Comparison of ENCODE assay signal across 8 cellular contexts in the genomic region with DNA sequence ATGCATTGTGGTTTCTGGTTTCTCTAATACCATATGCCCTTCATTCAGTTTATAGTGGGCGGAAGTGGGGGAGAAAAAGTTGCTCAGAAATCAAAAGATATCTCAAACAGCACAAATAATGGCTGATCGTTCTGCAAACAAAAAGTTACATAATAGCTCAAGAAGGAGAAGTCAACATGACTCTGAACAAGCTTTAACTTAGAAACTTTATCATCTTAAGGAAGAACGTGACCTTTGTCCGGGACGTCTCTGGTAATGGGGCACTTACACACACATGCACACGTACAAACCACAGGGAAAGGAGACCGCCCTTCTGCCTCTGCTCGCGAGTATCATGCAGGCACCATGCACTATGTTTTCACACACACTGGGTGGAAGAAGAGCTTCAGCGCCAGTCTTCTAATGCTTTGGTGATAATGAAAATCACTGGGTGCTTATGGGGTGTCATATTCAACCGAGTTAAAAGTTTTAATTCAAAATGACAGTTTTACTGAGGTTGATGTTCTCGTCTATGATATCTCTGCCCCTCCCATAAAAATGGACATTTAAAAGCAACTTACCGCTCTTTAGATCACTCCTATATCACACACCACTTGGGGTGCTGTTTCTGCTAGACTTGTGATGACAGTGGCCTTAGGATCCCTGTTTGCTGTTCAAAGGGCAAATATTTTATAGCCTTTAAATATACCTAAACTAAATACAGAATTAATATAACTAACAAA. TPM values are rescaled to one million over a fixed set of nuclear protein-coding genes. Genes with fewer than 3 reads are reported as not detected.
DNase-seq lines count a peak whose midpoint lies in the region; TF ChIP-seq lines count a peak whose summit lies in the region.

No MANE protein-coding gene starts in this region.

- WGBS in ovary, 3 donors: 67 to 75% (median 70%) methylated on average over 13 of the region's 13 CpGs

- no peak overlapping the region for H3K27ac ChIP-seq in ovary

- DNase-seq in RPMI7951 (ENCODE audit: low read depth): peak; percentile 31
- no peak for DNase-seq in epithelial cell of proximal tubule (ENCODE audit: low read depth)
- peak in 1 of 5 donors; percentile 76 for DNase-seq in ovary
- DNase-seq in GM03348 (ENCODE audit: low spot score): no peak
- DNase-seq in SK-N-DZ (ENCODE audit: low spot score): no peak
- DNase-seq in islet precursor cell: no peak
- DNase-seq in NCI-H187 treated with DMSO at 0.1 percent for 48 hours (lab: John Stamatoyannopoulos, UW): no peak

- TF ChIP-seq POLR2A in ovary (IDR thresholded peaks at IDR 0.05): peak; percentile 22

- no peak for TF ChIP-seq EP300 in ovary (IDR thresholded peaks at IDR 0.05)

- TF ChIP-seq CTCF in GM12872 (IDR thresholded peaks at IDR 0.05; ENCODE audit: insufficient read depth, low read depth, low read length): peak; percentile 27; the same call in 2 of the 3 replicates
- TF ChIP-seq CTCF in epithelial cell of proximal tubule (conservative IDR thresholded peaks at IDR 0.05; ENCODE audit: low read depth, low read length): peak; percentile 40
- TF ChIP-seq CTCF in ovary (IDR thresholded peaks at IDR 0.05): no peak

- peaks cover 3% of the 10 kb centered on the region for H3K36me3 ChIP-seq in ovary

- intact Hi-C loops in ovary (cut with DNase I): no loop called here

- H3K9me3 ChIP-seq in ovary: no peaks in the 10 kb centered on the region

- H3K27me3 ChIP-seq in ovary: no peaks in the 10 kb centered on the region

- peaks cover 4% of the 10 kb centered on the region for H3K4me1 ChIP-seq in ovary (ENCODE audit: insufficient read depth)

- H3K4me3 ChIP-seq in epithelial cell of proximal tubule (ENCODE audit: low read depth, low read length) (no peak overlapping the region), ovary (no peak overlapping the region)

RNA-seq across cellular contexts. Expression of gene FOS, which starts 4.7 kb away (rescaled TPM):
- total RNA-seq in RPMI7951 (2014; rRNA removed; shearing (Covaris generic)): 6.9 and 7.7 TPM in 2 replicates
- 2.5 and 2.7 TPM in 2 replicates for total RNA-seq in epithelial cell of proximal tubule
- total RNA-seq in ovary: 1,000 to 10,000 TPM in 2 of 7 donors, 100 to 1,000 TPM in 5; 115 to 2,019 (median 178) TPM
- 100 to 1,000 TPM; 129 to 499 TPM for polyA plus RNA-seq in ovary
- 2.0 and 2.5 TPM in 2 replicates for polyA plus RNA-seq in SK-N-DZ (2014; cell fraction: cytosol; rRNA removed)
- polyA plus RNA-seq in SK-N-DZ (2014; cell fraction: nucleus; rRNA removed): 9.7 and 20.3 TPM in 2 replicates

Comparison
In these comparisons a context has a peak if more than half of its experiments do, and no peak if none do; other contexts are left out.
1. CTCF ChIP-seq: peak in GM12872 (single experiment) and epithelial cell of proximal tubule (single experiment); none in ovary (0 of 3).
2. RNA of gene FOS, which starts 4.7 kb away (total RNA-seq): 115 to 2,019 TPM in ovary; 6.9 to 7.7 TPM in RPMI7951 and 2.5 to 2.7 TPM in epithelial cell of proximal tubule; every median in the first group is over 10 times any median in the second.